Comparison of ENCODE assay signal across 20 cellular contexts in genomic region chr22:43567691-43568308, GRCh38.
DNase-seq lines count a peak whose midpoint lies in the region; ATAC-seq and TF ChIP-seq lines count a peak whose summit lies in the region.
"Had no signal": no experiment of that assay in that cellular context is flagged by ENCODE, and none has a peak within 500 bp of the region (broad histone marks: within the 10 kb centered on the region; RNA-seq: fewer than 3 reads in every experiment).

No MANE protein-coding gene starts in this region.

- TF ChIP-seq CTCF in brain (conservative IDR thresholded peaks at IDR 0.05) (no peak), progenitor cell of endocrine pancreas (IDR thresholded peaks at IDR 0.05; ENCODE audit: unreplicated experiment) (no peak)

- intact Hi-C loops in Right ventricle myocardium superior (cut with DNase I): no loop called here
- intact Hi-C loops in left ventricle myocardium superior (cut with micrococcal nuclease): no loop called here

- H3K27me3 Mint-ChIP-seq in brain: no peaks in the 10 kb centered on the region
- H3K27me3 Mint-ChIP-seq in activated CD8-positive, alpha-beta T cell treated with anti-CD3 and anti-CD28 coated beads, Interleukin-2, amount 10 ng/mL, durations not matched to agents 7 days and 5 days (ENCODE audit: low read depth): no peaks in the 10 kb centered on the region
- peaks cover 15% of the 10 kb centered on the region for H3K27me3 Mint-ChIP-seq in progenitor cell of endocrine pancreas

- DNase-seq in Right ventricle myocardium superior: no peak
- no peak for DNase-seq in left ventricle myocardium superior
- DNase-seq in kidney glomerular epithelial cell (lab: John Stamatoyannopoulos, UW): peak; percentile 54
- DNase-seq in activated CD8-positive, alpha-beta T cell treated with anti-CD3 and anti-CD28 coated beads, Interleukin-2, amount 10 ng/mL, durations not matched to agents 7 days and 5 days: no peak
- no peak for DNase-seq in progenitor cell of endocrine pancreas (ENCODE audit: low spot score, unreplicated experiment)
- DNase-seq: CD8-positive, alpha-beta T cell; DND-41; GDM1; NCI-H1092 treated with DMSO at 0.1 percent for 48 hours; NCI-H146; NCI-H2081 treated with DMSO at 0.1 percent for 48 hours; NCI-H2227 treated with DMSO at 0.1 percent for 48 hours; NCI-H526; SJCRH30 had no signal

- POLR2A ChIA-PET in activated CD8-positive, alpha-beta T cell treated with anti-CD3 and anti-CD28 coated beads, Interleukin-2, amount 10 ng/mL, durations not matched to agents 7 days and 5 days (lab: Charles Lee): no interaction called here

- CTCF ChIA-PET in activated CD8-positive, alpha-beta T cell treated with anti-CD3 and anti-CD28 coated beads, Interleukin-2, amount 10 ng/mL, durations not matched to agents 7 days and 5 days (lab: Charles Lee): interaction anchor here (0.8 kb wide), 1 partner anchor 315 kb away, joined by 3 read pairs; no protein-coding TSS in a partner anchor

- no peaks in the 10 kb centered on the region for H3K36me3 Mint-ChIP-seq in brain
- H3K36me3 Mint-ChIP-seq in activated CD8-positive, alpha-beta T cell treated with anti-CD3 and anti-CD28 coated beads, Interleukin-2, amount 10 ng/mL, durations not matched to agents 7 days and 5 days (ENCODE audit: low read depth): no peaks in the 10 kb centered on the region
- H3K36me3 Mint-ChIP-seq in progenitor cell of endocrine pancreas (ENCODE audit: insufficient read depth): no peaks in the 10 kb centered on the region
- H3K36me3 Mint-ChIP-seq: CD8-positive, alpha-beta T cell had no signal

- H3K9me3 Mint-ChIP-seq in brain (peaks cover 0 to 3% (median 0%) of the 10 kb centered on the region in 5 experiments), progenitor cell of endocrine pancreas (ENCODE audit: low read depth) (no peaks in the 10 kb centered on the region)
- no peaks in the 10 kb centered on the region for H3K9me3 Mint-ChIP-seq in activated CD8-positive, alpha-beta T cell treated with anti-CD3 and anti-CD28 coated beads, Interleukin-2, amount 10 ng/mL, durations not matched to agents 7 days and 5 days (ENCODE audit: insufficient read depth)
- H3K9me3 Mint-ChIP-seq: CD8-positive, alpha-beta T cell; GM23338 had no signal

- H3K27ac Mint-ChIP-seq in brain (peak overlapping the region in 4 of 5 experiments; percentile 38 to 93 (median 67)), progenitor cell of endocrine pancreas (no peak overlapping the region)
- no peak overlapping the region for H3K27ac Mint-ChIP-seq in activated CD8-positive, alpha-beta T cell treated with anti-CD3 and anti-CD28 coated beads, Interleukin-2, amount 10 ng/mL, durations not matched to agents 7 days and 5 days
- H3K27ac Mint-ChIP-seq: CD8-positive, alpha-beta T cell; GM23338 had no signal

- ATAC-seq in Right ventricle myocardium superior (ENCODE audit: poor library complexity): peak; percentile 18
- ATAC-seq in left ventricle myocardium superior: no peak
- no peak for ATAC-seq in GM19035 (IDR thresholded peaks at IDR 0.05; ENCODE audit: unreplicated experiment)
- no peak for ATAC-seq in activated CD8-positive, alpha-beta T cell treated with anti-CD3 and anti-CD28 coated beads, Interleukin-2, amount 10 ng/mL, durations not matched to agents 7 days and 5 days
- ATAC-seq: A549; CD8-positive, alpha-beta T cell; GM23338; HCT116; K562 had no signal

- H3K4me1 Mint-ChIP-seq in brain (peaks cover 49% of the 10 kb centered on the region), progenitor cell of endocrine pancreas (ENCODE audit: low read depth) (no peaks in the 10 kb centered on the region)
- H3K4me1 Mint-ChIP-seq in activated CD8-positive, alpha-beta T cell treated with anti-CD3 and anti-CD28 coated beads, Interleukin-2, amount 10 ng/mL, durations not matched to agents 7 days and 5 days (ENCODE audit: low read depth): no peaks in the 10 kb centered on the region

- H3K4me3 Mint-ChIP-seq in brain (no peak overlapping the region), progenitor cell of endocrine pancreas (ENCODE audit: low read depth) (no peak overlapping the region)
- H3K4me3 Mint-ChIP-seq in activated CD8-positive, alpha-beta T cell treated with anti-CD3 and anti-CD28 coated beads, Interleukin-2, amount 10 ng/mL, durations not matched to agents 7 days and 5 days: no peak overlapping the region
- H3K4me3 Mint-ChIP-seq: CD8-positive, alpha-beta T cell; GM23338 had no signal

Comparison
In these comparisons a context has a peak if more than half of its experiments do, and no peak if none do; other contexts are left out.
1. H3K27ac Mint-ChIP-seq: peak in brain (4 of 5); none in activated CD8-positive, alpha-beta T cell treated with anti-CD3 and anti-CD28 coated beads, Interleukin-2, amount 10 ng/mL, durations not matched to agents 7 days and 5 days (single experiment) and progenitor cell of endocrine pancreas (single experiment).